Comparison of ENCODE assay signal across 1 cellular context in genomic region chr10:15293862-15294835, GRCh38.
TF ChIP-seq lines count a peak whose summit lies in the region.

No MANE protein-coding gene starts in this region.

TF ChIP-seq in IMR-90, 13 proteins besides CTCF, POLR2A, EP300 and RAD21 (continued from another document):
- TF ChIP-seq ELK1 (IDR thresholded peaks at IDR 0.05; ENCODE audit: borderline replicate concordance, low read depth, low read length) (no peak), CHD1 (IDR thresholded peaks at IDR 0.05; ENCODE audit: low read depth, low read length) (no peak)
